In the genomic region with DNA sequence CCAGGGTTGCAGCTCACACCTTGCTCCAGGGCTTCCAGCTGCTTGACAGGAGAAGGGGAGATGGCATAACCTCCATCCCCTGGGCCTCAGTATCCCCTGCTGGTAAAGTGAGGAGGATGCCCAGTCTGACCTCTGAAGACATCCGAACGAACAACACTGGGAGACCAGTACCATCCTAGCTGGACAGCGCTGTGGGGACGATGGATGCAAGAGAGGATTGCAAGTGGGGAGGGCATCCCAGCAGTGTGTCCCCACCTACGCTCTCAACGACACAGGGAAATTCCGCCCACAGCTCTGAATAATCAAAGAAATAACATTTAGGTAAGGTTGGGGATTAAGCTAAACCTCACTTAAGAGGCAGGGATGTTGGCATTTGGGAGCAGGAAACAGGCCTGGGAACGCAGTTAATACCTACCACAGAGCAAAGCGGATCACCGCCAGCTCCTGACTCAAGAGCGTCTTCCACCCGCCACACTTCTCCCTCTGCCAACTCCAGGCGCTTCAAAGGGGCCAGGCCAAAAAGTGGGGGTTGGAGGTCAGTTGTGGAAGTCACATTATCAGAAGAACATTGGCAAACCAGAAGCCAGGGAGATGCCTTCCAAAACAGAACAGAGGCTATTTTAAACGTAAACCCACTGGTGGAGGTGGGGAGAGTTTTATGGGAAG, we compare ENCODE assay signal across 18 cellular contexts. TPM values are rescaled to one million over a fixed set of nuclear protein-coding genes. Genes with fewer than 3 reads are reported as not detected.
DNase-seq lines count a peak whose midpoint lies in the region; ATAC-seq and TF ChIP-seq lines count a peak whose summit lies in the region.
"Had no signal": no experiment of that assay in that cellular context is flagged by ENCODE, and none has a peak within 500 bp of the region (broad histone marks: within the 10 kb centered on the region; RNA-seq: fewer than 3 reads in every experiment).

No MANE protein-coding gene starts in this region.

- H3K9me3 ChIP-seq in BLaER1: no peaks in the 10 kb centered on the region
- no peaks in the 10 kb centered on the region for H3K9me3 ChIP-seq in neuronal stem cell (replicated peaks in 1 of 2; ENCODE audit: control insufficient read depth in 2 of 2, insufficient read depth in 1 of 2, low read depth in 1 of 2, low read length in 2 of 2)
- H3K9me3 ChIP-seq in ascending aorta: no peaks in the 10 kb centered on the region
- no peaks in the 10 kb centered on the region for H3K9me3 ChIP-seq in SK-N-SH
- H3K9me3 ChIP-seq: SJCRH30 had no signal

- no peak overlapping the region for H3K9ac ChIP-seq in BLaER1
- no peak overlapping the region for H3K9ac ChIP-seq in neuronal stem cell (ENCODE audit: low read depth, low read length, poor library complexity)
- H3K9ac ChIP-seq in SK-N-SH: no peak overlapping the region

- no peak overlapping the region for H3K4me3 ChIP-seq in BLaER1
- no peak overlapping the region for H3K4me3 ChIP-seq in GM23338
- H3K4me3 ChIP-seq in neuronal stem cell (ENCODE audit: low read length in 2 of 2): no peak overlapping the region
- H3K4me3 ChIP-seq in ascending aorta: no peak overlapping the region
- H3K4me3 ChIP-seq in SK-N-SH (ENCODE audit: low read depth in 2 of 2, low read length in 1 of 2): no peak overlapping the region
- H3K4me3 ChIP-seq: SJCRH30 had no signal

- no peak overlapping the region for H4K8ac ChIP-seq in neuronal stem cell (ENCODE audit: low read depth, low read length)

- H3K9me3 Mint-ChIP-seq in GM23338 (no peaks in the 10 kb centered on the region), brain (no peaks in the 10 kb centered on the region), immature natural killer cell (no peaks in the 10 kb centered on the region)

- no peak overlapping the region for H2AFZ ChIP-seq in GM23338
- no peak overlapping the region for H2AFZ ChIP-seq in neuronal stem cell (ENCODE audit: low read length)
- no peak overlapping the region for H2AFZ ChIP-seq in SK-N-SH (ENCODE audit: low read depth)

- H4K20me1 ChIP-seq in BLaER1 (peaks cover 100% of the 10 kb centered on the region), GM23338 (replicated peaks; ENCODE audit: insufficient read depth) (peaks cover 52% of the 10 kb centered on the region), SK-N-SH (ENCODE audit: insufficient read depth) (peaks cover 29% of the 10 kb centered on the region; the same call in 1 of the 2 replicates)

- peak overlapping the region; percentile 18; the same call in 1 of the 2 replicates for H3K27ac Mint-ChIP-seq in GM23338
- peak overlapping the region in 3 of 5 experiments; percentile 33 to 98 (median 75) for H3K27ac Mint-ChIP-seq in brain
- peak overlapping the region in 4 of 6 donors; percentile 46 to 67 (median 58) for H3K27ac Mint-ChIP-seq in immature natural killer cell

- H3K27ac ChIP-seq in BLaER1 (no peak overlapping the region), GM23338 (ENCODE audit: low read depth) (0 out of 2 replicates have a peak overlapping the region, but pooled peaks have one; percentile 55), neuronal stem cell (replicated peaks; ENCODE audit: low read length) (no peak overlapping the region), ascending aorta (no peak overlapping the region), SK-N-SH (ENCODE audit: low read depth in 2 of 2, low read length in 1 of 2) (no peak overlapping the region)
- H3K27ac ChIP-seq: SJCRH30 had no signal

- TF ChIP-seq RAD21 in SK-N-SH (IDR thresholded peaks at IDR 0.05; ENCODE audit: low read length): no peak

- TF ChIP-seq CTCF in GM23338 (conservative IDR thresholded peaks at IDR 0.05; ENCODE audit: low read depth in 2 of 2) (no peak), brain (conservative IDR thresholded peaks at IDR 0.05) (no peak), ascending aorta (IDR thresholded peaks at IDR 0.05) (no peak), SK-N-SH (IDR thresholded peaks at IDR 0.05) (no peak)

- no peak overlapping the region for H3K4ac ChIP-seq in neuronal stem cell (ENCODE audit: low read length)

- TF ChIP-seq EP300 in SK-N-SH (IDR thresholded peaks at IDR 0.05; ENCODE audit: borderline replicate concordance in 1 of 2, low read depth in 1 of 2, low read length in 1 of 2): no peak

- no peak overlapping the region for H3K18ac ChIP-seq in neuronal stem cell (ENCODE audit: low read length)

- peaks cover 70% of the 10 kb centered on the region for H3K4me1 ChIP-seq in BLaER1
- peaks cover 79% of the 10 kb centered on the region for H3K4me1 ChIP-seq in GM23338 (ENCODE audit: insufficient read depth)
- H3K4me1 ChIP-seq in neuronal stem cell (ENCODE audit: control insufficient read depth in 2 of 2, insufficient read depth in 1 of 2, low read depth in 1 of 2, low read length in 2 of 2): peaks cover 38 to 39% of the 10 kb centered on the region in 2 donors
- H3K4me1 ChIP-seq in ascending aorta: peaks cover 4 to 19% of the 10 kb centered on the region in 2 donors
- H3K4me1 ChIP-seq in SK-N-SH (ENCODE audit: control insufficient read depth in 1 of 2, insufficient read depth in 2 of 2, low read depth in 1 of 2, low read length in 1 of 2): peaks cover 0 to 68% of the 10 kb centered on the region in 2 experiments; a peak in 2 of 4 replicates

- H2BK12ac ChIP-seq in neuronal stem cell (ENCODE audit: low read length): no peak overlapping the region

- no CpG with 5 or more reads among the region's 14 CpGs for WGBS in neuronal stem cell (ENCODE audit: extremely low coverage in 2 of 2, insufficient read length in 2 of 2, insufficient replicate concordance in 1 of 2), 2 donors
- WGBS in SK-N-SH (ENCODE audit: low lambda C conversion rate): 95% methylated on average over 14 of the region's 14 CpGs

- peak overlapping the region; percentile 56 for H3K4me2 ChIP-seq in BLaER1
- no peak overlapping the region for H3K4me2 ChIP-seq in GM23338
- H3K4me2 ChIP-seq in neuronal stem cell (ENCODE audit: insufficient read depth, low read length, poor library complexity, severe bottlenecking): no peak overlapping the region
- no peak overlapping the region for H3K4me2 ChIP-seq in SK-N-SH

- peaks cover 8% of the 10 kb centered on the region for H3K79me1 ChIP-seq in neuronal stem cell (ENCODE audit: low read depth, low read length)

- no peak overlapping the region for H3K14ac ChIP-seq in neuronal stem cell (ENCODE audit: low read length)

- no peak for ATAC-seq in GM23338

- H3K23ac ChIP-seq in neuronal stem cell (ENCODE audit: low read depth, low read length, poor library complexity): no peak overlapping the region

- H3K36me3 Mint-ChIP-seq in GM23338 (ENCODE audit: low read depth) (peaks cover 10% of the 10 kb centered on the region), brain (peaks cover 14% of the 10 kb centered on the region), immature natural killer cell (peaks cover 0 to 8% (median 0%) of the 10 kb centered on the region in 3 donors)

- intact Hi-C loops in ascending aorta (cut with DNase I): no loop called here

- no peak for TF ChIP-seq POLR2A in erythroblast (IDR thresholded peaks at IDR 0.05; ENCODE audit: low read length)

- H3K9me2 ChIP-seq in GM23338 (ENCODE audit: insufficient read depth): no peaks in the 10 kb centered on the region
- H3K9me2 ChIP-seq in SK-N-SH: no peaks in the 10 kb centered on the region

- H2BK120ac ChIP-seq in neuronal stem cell (ENCODE audit: low read depth, low read length): no peak overlapping the region

- H4K91ac ChIP-seq in neuronal stem cell (ENCODE audit: low read depth, low read length, poor library complexity): no peak overlapping the region

- H2BK5ac ChIP-seq in neuronal stem cell (ENCODE audit: low read length): no peak overlapping the region

- no peak overlapping the region for H2AK5ac ChIP-seq in neuronal stem cell (ENCODE audit: low read depth, low read length)

- H3K27me3 Mint-ChIP-seq in GM23338 (ENCODE audit: insufficient read depth, low read depth, poor library complexity) (peaks cover 28% of the 10 kb centered on the region), brain (no peaks in the 10 kb centered on the region), immature natural killer cell (ENCODE audit: low read depth in 3 of 3) (peaks cover 0 to 5% (median 0%) of the 10 kb centered on the region in 3 donors)

- H2BK15ac ChIP-seq in neuronal stem cell (ENCODE audit: low read length): no peak overlapping the region

- H3K79me2 ChIP-seq in GM23338 (replicated peaks; ENCODE audit: insufficient read depth): peaks cover 100% of the 10 kb centered on the region
- peaks cover 21% of the 10 kb centered on the region for H3K79me2 ChIP-seq in SK-N-SH (ENCODE audit: insufficient read depth)

- POLR2A ChIA-PET in SK-N-SH (lab: Yijun Ruan, JAX): no interaction called here

- H3K4me1 Mint-ChIP-seq in GM23338: peaks cover 89% of the 10 kb centered on the region
- peaks cover 100% of the 10 kb centered on the region for H3K4me1 Mint-ChIP-seq in brain
- H3K4me1 Mint-ChIP-seq in immature natural killer cell: peaks cover 99 to 100% of the 10 kb centered on the region in 2 donors

- H3K36me3 ChIP-seq in BLaER1 (peaks cover 42% of the 10 kb centered on the region), GM23338 (ENCODE audit: insufficient read depth) (no peaks in the 10 kb centered on the region), neuronal stem cell (replicated peaks in 1 of 2; ENCODE audit: control insufficient read depth in 2 of 2, insufficient read depth in 2 of 2, low read length in 2 of 2) (peaks cover 2 to 50% of the 10 kb centered on the region in 2 donors), ascending aorta (peaks cover 0 to 3% of the 10 kb centered on the region in 2 donors), SK-N-SH (replicated peaks in 1 of 2; ENCODE audit: control insufficient read depth in 1 of 2, insufficient read depth in 2 of 2, low read length in 1 of 2) (peaks cover 0 to 10% of the 10 kb centered on the region in 2 experiments)
- H3K36me3 ChIP-seq: SJCRH30 had no signal

- no peaks in the 10 kb centered on the region for H3K27me3 ChIP-seq in BLaER1
- H3K27me3 ChIP-seq in GM23338 (ENCODE audit: insufficient read depth): no peaks in the 10 kb centered on the region
- no peaks in the 10 kb centered on the region for H3K27me3 ChIP-seq in neuronal stem cell (ENCODE audit: control insufficient read depth in 3 of 3, insufficient read depth in 3 of 3, low read depth in 1 of 3, low read length in 3 of 3)
- H3K27me3 ChIP-seq in ascending aorta: no peaks in the 10 kb centered on the region
- no peaks in the 10 kb centered on the region for H3K27me3 ChIP-seq in SK-N-SH (ENCODE audit: insufficient read depth)
- H3K27me3 ChIP-seq: SJCRH30 had no signal

- CTCF ChIA-PET in SK-N-SH (lab: Yijun Ruan, JAX): interaction anchor here (0.7 to 1.7 kb wide), 8 partner anchors 11 to 237 kb away, joined by 3 to 8 read pairs (median 3); no protein-coding TSS in a partner anchor

- H3F3A ChIP-seq in GM23338 (replicated peaks; ENCODE audit: low read depth): peaks cover 2% of the 10 kb centered on the region; the same call in 1 of the 2 replicates
- no peaks in the 10 kb centered on the region for H3F3A ChIP-seq in SK-N-SH (replicated peaks; ENCODE audit: insufficient read depth)

- DNase-seq in GM23338 (ENCODE audit: low spot score) (no peak), immature natural killer cell (no peak), neuronal stem cell (ENCODE audit: low spot score) (no peak), ascending aorta (ENCODE audit: low spot score in 2 of 2) (no peak), erythroblast (lab: John Stamatoyannopoulos, UW) (no peak), SK-N-SH (no peak)
- DNase-seq: activated CD4-positive, alpha-beta T cell treated with anti-CD3 and anti-CD28 coated beads for 4 hours; activated gamma-delta T cell; COR-L47; midbrain; NCI-H146; NCI-H510A; occipital lobe; SJCRH30; stimulated activated CD4-positive, alpha-beta T cell treated with anti-CD3 and anti-CD28 coated beads, Interleukin-2, amount 100 ng/mL, for 48 hours; T-helper 9 cell had no signal

- H3K4me3 Mint-ChIP-seq in GM23338: no peak overlapping the region
- no peak overlapping the region for H3K4me3 Mint-ChIP-seq in brain
- H3K4me3 Mint-ChIP-seq in immature natural killer cell: peak overlapping the region in 3 of 5 donors; percentile 6 to 27 (median 25)

RNA-seq across cellular contexts. Expression of a gene that starts 47.6 kb away (rescaled TPM):
- total RNA-seq in GM23338 (2014; rRNA removed; shearing (Covaris generic)): 47.4 and 59.5 TPM in 2 replicates
- 68.6 and 82.3 TPM in 2 replicates for polyA plus RNA-seq in GM23338 (2016; fragmentation: Nextera tagmentation; extraction: Ambion mirVana)
- 197 TPM for polyA plus RNA-seq in brain (ENCODE audit: insufficient read depth, low read depth, low replicate concordance)
- 10 to 100 TPM; 19.8 to 30.1 (median 21.1) TPM for polyA plus RNA-seq in immature natural killer cell
- 127 TPM for polyA plus RNA-seq in neuronal stem cell (2013, experiment 1 of 2)
- polyA plus RNA-seq in neuronal stem cell (2013, experiment 2 of 2): 133 TPM
- 51.0 TPM for total RNA-seq in ascending aorta
- 18.0 and 26.2 TPM in 2 replicates for polyA plus RNA-seq in SK-N-SH (2012; rRNA removed)
- polyA plus RNA-seq in SK-N-SH (2012; cell fraction: cytosol; rRNA removed): 15.6 and 23.2 TPM in 2 replicates
- polyA plus RNA-seq in SK-N-SH (2012; cell fraction: nucleus; rRNA removed): 11.7 and 18.1 TPM in 2 replicates

Comparison
In these comparisons a context has a peak if more than half of its experiments do, and no peak if none do; other contexts are left out.
1. H3K27ac Mint-ChIP-seq: peak in every context shown above with its lines; median percentile 75 in brain; 58 in immature natural killer cell; 18 in GM23338.
2. H3K4me3 Mint-ChIP-seq: peak in immature natural killer cell (3 of 5); none in GM23338 (single experiment) and brain (0 of 5).